1 cellular context compared by ENCODE assay signal in genomic region chr7:155206286-155207020, GRCh38.
TF ChIP-seq lines count a peak whose summit lies in the region.

No MANE protein-coding gene starts in this region.

TF ChIP-seq in K562, 482 proteins besides CTCF, POLR2A, EP300 and RAD21 (continued from another document and continues in another):
- TF ChIP-seq ZNF280B (CRISPR knock-in tag; IDR thresholded peaks at IDR 0.05) (no peak), ZBTB8A (IDR thresholded peaks at IDR 0.05; ENCODE audit: partially characterized antibody) (no peak), PRDM10 (IDR thresholded peaks at IDR 0.05; ENCODE audit: partially characterized antibody) (peak; percentile 82), STAT6 (CRISPR knock-in tag; IDR thresholded peaks at IDR 0.05) (no peak), THAP12 (CRISPR knock-in tag; IDR thresholded peaks at IDR 0.05) (0 out of 2 replicates have a peak, but pooled peaks have one; percentile 18), ZFP91 (CRISPR knock-in tag; IDR thresholded peaks at IDR 0.05) (peak; percentile 73; the same call in 1 of the 2 replicates), KAT8 (IDR thresholded peaks at IDR 0.05; ENCODE audit: low read depth) (no peak), CC2D1A (IDR thresholded peaks at IDR 0.05) (peak; percentile 84; the same call in 1 of the 2 replicates), ZNF592 (IDR thresholded peaks at IDR 0.05) (peak; percentile 50; the same call in 1 of the 2 replicates), E2F1 (CRISPR knock-in tag; IDR thresholded peaks at IDR 0.05) (no peak), ZNF695 (CRISPR knock-in tag; IDR thresholded peaks at IDR 0.05) (0 out of 2 replicates have a peak, but pooled peaks have one; percentile 4), PBX2 (CRISPR knock-in tag; IDR thresholded peaks at IDR 0.05; ENCODE audit: low read depth) (no peak), PBX2 (tag; conservative IDR thresholded peaks at IDR 0.05; ENCODE audit: low read depth) (no peak), SPI1 (IDR thresholded peaks at IDR 0.05; ENCODE audit: borderline replicate concordance, low read depth, low read length) (peak; percentile 87), AFF1 (IDR thresholded peaks at IDR 0.05; ENCODE audit: low read depth in 1 of 2, partially characterized antibody in 2 of 2) (no peak), HNRNPUL1 (IDR thresholded peaks at IDR 0.05; ENCODE audit: low read length) (peak; percentile 18; the same call in 1 of the 2 replicates), KHSRP (IDR thresholded peaks at IDR 0.05) (peak; percentile 78), U2AF2 (optimal IDR thresholded peaks at IDR 0.05; ENCODE audit: low read depth, low read length) (no peak), HMBOX1 (IDR thresholded peaks at IDR 0.05) (no peak), MAFK (IDR thresholded peaks at IDR 0.05; ENCODE audit: low read length) (peak; percentile 76), TBP (optimal IDR thresholded peaks at IDR 0.05; ENCODE audit: low read depth, low read length) (peak; percentile 35), SIRT6 (IDR thresholded peaks at IDR 0.05; ENCODE audit: low read depth, low read length) (no peak), ZNF780A (CRISPR knock-in tag; IDR thresholded peaks at IDR 0.05) (no peak), DMBX1 (CRISPR knock-in tag; IDR thresholded peaks at IDR 0.05; ENCODE audit: borderline replicate concordance) (no peak), TGIF2 (CRISPR knock-in tag; IDR thresholded peaks at IDR 0.05) (no peak)
